In the genomic region with DNA sequence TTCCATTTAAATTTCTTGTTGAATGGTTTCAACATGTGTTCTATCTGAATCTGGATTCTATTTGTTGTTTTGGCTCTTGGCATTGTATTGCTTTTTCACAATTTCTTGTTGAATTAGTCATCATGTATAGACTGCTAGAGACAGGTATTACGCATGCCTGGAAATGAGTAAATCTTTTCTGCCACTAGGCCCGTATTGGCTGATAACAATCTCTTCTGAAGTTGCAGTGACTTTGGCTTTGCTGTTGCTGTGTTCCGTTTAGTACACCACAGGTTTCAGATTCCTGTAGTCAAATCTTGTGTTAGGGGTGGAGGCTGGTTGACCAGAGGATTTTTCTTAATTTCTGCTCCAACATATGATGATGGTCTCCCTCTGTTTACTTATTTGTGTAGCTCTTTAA, we compare ENCODE assay signal across 24 cellular contexts.
A peak's percentile ranks its signal among the peaks of the same experiment; 100 is the strongest.
DNase-seq lines count a peak whose midpoint lies in the region; ATAC-seq, FAIRE-seq and TF ChIP-seq lines count a peak whose summit lies in the region.
"Had no signal": no experiment of that assay in that cellular context is flagged by ENCODE, and none has a peak within 500 bp of the region (broad histone marks: within the 10 kb centered on the region; RNA-seq: fewer than 3 reads in every experiment).

No MANE protein-coding gene starts in this region.

- H3K9me3 ChIP-seq in HEK293 (ENCODE audit: control insufficient read depth, insufficient read depth, low read depth, low read length) = no peaks in the 10 kb centered on the region
- H3K9me3 ChIP-seq in trophoblast cell (ENCODE audit: insufficient read depth, low read depth, low read length) = no peaks in the 10 kb centered on the region
- H3K9me3 ChIP-seq: body of pancreas, colonic mucosa, prostate gland, transverse colon had no signal

- no peak overlapping the region for H4K8ac ChIP-seq in trophoblast cell (ENCODE audit: low read depth, low read length)

- WGBS in trophoblast cell (ENCODE audit: extremely low coverage, insufficient coverage, insufficient read length) = no CpG with 5 or more reads among the region's 3 CpGs

- no peak overlapping the region for H2BK12ac ChIP-seq in trophoblast cell (ENCODE audit: low read length)

- no peak for TF ChIP-seq CTCF in HEK293 (tag by site-specific recombination; IDR thresholded peaks at IDR 0.05)
- TF ChIP-seq CTCF in bronchial epithelial cell (IDR thresholded peaks at IDR 0.05; ENCODE audit: insufficient read depth, low read length, severe bottlenecking) = no peak
- no peak for TF ChIP-seq CTCF in coronary artery (IDR thresholded peaks at IDR 0.05)

- H3K27ac ChIP-seq in HEK293 (ENCODE audit: extremely low read depth, low read depth, low read length) = no peak overlapping the region
- H3K27ac ChIP-seq in trophoblast cell (ENCODE audit: low read depth, low read length) = no peak overlapping the region
- H3K27ac ChIP-seq in coronary artery = no peak overlapping the region
- H3K27ac ChIP-seq: body of pancreas, colonic mucosa, prostate gland, SK-N-MC, transverse colon had no signal

- no peak overlapping the region for H3K18ac ChIP-seq in trophoblast cell (ENCODE audit: low read length)

- H2BK5ac ChIP-seq in trophoblast cell (ENCODE audit: low read depth, low read length, poor library complexity) = no peak overlapping the region

- CTCF ChIA-PET in HEK293 (lab: Yijun Ruan, JAX) = interaction anchor here (1.0 kb wide), 1 partner anchor 391 kb away, joined by 3 read pairs; no protein-coding TSS in a partner anchor

- no peak overlapping the region for H3K9ac ChIP-seq in trophoblast cell (ENCODE audit: low read length)

- no peak overlapping the region for H2AFZ ChIP-seq in trophoblast cell (ENCODE audit: insufficient read depth, low read length, poor library complexity)

- H3K36me3 ChIP-seq in HEK293 (ENCODE audit: control insufficient read depth in 2 of 2, insufficient read depth in 1 of 2, low read length in 2 of 2) = no peaks in the 10 kb centered on the region
- no peaks in the 10 kb centered on the region for H3K36me3 ChIP-seq in bronchial epithelial cell (ENCODE audit: control insufficient read depth, insufficient read depth, low read length)
- no peaks in the 10 kb centered on the region for H3K36me3 ChIP-seq in trophoblast cell (ENCODE audit: control insufficient read depth in 1 of 2, insufficient read depth in 2 of 2, low read length in 2 of 2)
- H3K36me3 ChIP-seq: colonic mucosa, prostate gland, transverse colon had no signal

- POLR2A ChIA-PET in HEK293 (lab: Yijun Ruan, JAX) = no interaction called here

- DNase-seq in NCI-H226 (peak; percentile 36), bronchial epithelial cell (ENCODE audit: low read depth) (peak; percentile 44), trophoblast cell (peak; percentile 80 to 94), coronary artery (ENCODE audit: low spot score) (no peak), NK-92 (lab: John Stamatoyannopoulos, UW; ENCODE audit: unreplicated experiment) (no peak)
- DNase-seq: activated CD8-positive, alpha-beta memory T cell treated with anti-CD3 and anti-CD28 coated beads for 24 hours; activated T-cell treated with anti-CD3 and anti-CD28 coated beads, Interleukin-2, amount 50 U/mL, for 72 hours; body of pancreas; Calu3; colonic mucosa; GF-D8; left colon; natural killer cell; NCI-H1436 treated with DMSO at 0.1 percent for 48 hours; NCI-H2171 treated with DMSO at 0.1 percent for 48 hours; stimulated activated CD4-positive, alpha-beta T cell treated with anti-CD3 and anti-CD28 coated beads, Interleukin-4, amount 100 ng/mL, for 1 hour; stimulated activated naive CD8-positive, alpha-beta T cell treated with anti-CD3 and anti-CD28 coated beads, Interleukin-15, amount 100 ng/mL, for 72 hours; transverse colon had no signal

- no peak for FAIRE-seq in bronchial epithelial cell (lab: Jason Lieb, UNC)

- no peak for ATAC-seq in HG03442 (IDR thresholded peaks at IDR 0.05; ENCODE audit: unreplicated experiment)
- ATAC-seq: activated CD4-positive, CD25-positive, alpha-beta regulatory T cell treated with anti-CD3 and anti-CD28 coated beads, Interleukin-2, amount 50 U/mL, for 24 hours; activated T-cell treated with anti-CD3 and anti-CD28 coated beads, Interleukin-2, amount 50 U/mL, for 72 hours; body of pancreas; left colon; natural killer cell; stimulated activated naive CD8-positive, alpha-beta T cell treated with anti-CD3 and anti-CD28 coated beads, Interleukin-15, amount 100 ng/mL, for 72 hours had no signal

- H3K79me2 ChIP-seq in trophoblast cell (ENCODE audit: control insufficient read depth, insufficient read depth, low read length, poor library complexity) = no peaks in the 10 kb centered on the region

- H3K79me1 ChIP-seq in trophoblast cell (ENCODE audit: low read length) = no peaks in the 10 kb centered on the region

- H3K4me1 ChIP-seq in HEK293 (ENCODE audit: control insufficient read depth, insufficient read depth, low read length) (no peaks in the 10 kb centered on the region), trophoblast cell (ENCODE audit: control insufficient read depth in 1 of 2, insufficient read depth in 2 of 2, low read length in 2 of 2) (no peaks in the 10 kb centered on the region)
- H3K4me1 ChIP-seq: body of pancreas, colonic mucosa, prostate gland, transverse colon had no signal

- H3K4me3 ChIP-seq in HEK293 (ENCODE audit: low read depth, low read length) (no peak overlapping the region), bronchial epithelial cell (ENCODE audit: low read depth, low read length) (no peak overlapping the region), trophoblast cell (ENCODE audit: low read depth, low read length) (no peak overlapping the region), coronary artery (no peak overlapping the region)
- H3K4me3 ChIP-seq: body of pancreas, colonic mucosa, prostate gland, SK-N-MC, smooth muscle cell, transverse colon had no signal

- H3K23ac ChIP-seq in trophoblast cell (ENCODE audit: low read length) = no peak overlapping the region

- H4K12ac ChIP-seq in trophoblast cell (ENCODE audit: low read depth, low read length) = no peak overlapping the region

- H3K27me3 ChIP-seq in bronchial epithelial cell (ENCODE audit: control insufficient read depth, insufficient read depth, low read length) = no peaks in the 10 kb centered on the region
- no peaks in the 10 kb centered on the region for H3K27me3 ChIP-seq in trophoblast cell (ENCODE audit: insufficient read depth, low read length)
- H3K27me3 ChIP-seq: body of pancreas, colonic mucosa, transverse colon had no signal

- H4K91ac ChIP-seq in trophoblast cell (ENCODE audit: low read depth, low read length) = no peak overlapping the region

- no peak overlapping the region for H3K4ac ChIP-seq in trophoblast cell (ENCODE audit: low read depth, low read length)

- H3K4me2 ChIP-seq in trophoblast cell (ENCODE audit: low read length) = peak overlapping the region; percentile 13
- H3K4me2 ChIP-seq: smooth muscle cell had no signal

- no peak overlapping the region for H2BK120ac ChIP-seq in trophoblast cell (ENCODE audit: insufficient read depth, low read length, poor library complexity)

- H2AK5ac ChIP-seq in trophoblast cell (ENCODE audit: low read length) = no peak overlapping the region

- no peak overlapping the region for H3K14ac ChIP-seq in trophoblast cell (ENCODE audit: low read length)

TF ChIP-seq in HEK293, 187 proteins besides CTCF, POLR2A, EP300 and RAD21:
- TF ChIP-seq, protein P1, sequence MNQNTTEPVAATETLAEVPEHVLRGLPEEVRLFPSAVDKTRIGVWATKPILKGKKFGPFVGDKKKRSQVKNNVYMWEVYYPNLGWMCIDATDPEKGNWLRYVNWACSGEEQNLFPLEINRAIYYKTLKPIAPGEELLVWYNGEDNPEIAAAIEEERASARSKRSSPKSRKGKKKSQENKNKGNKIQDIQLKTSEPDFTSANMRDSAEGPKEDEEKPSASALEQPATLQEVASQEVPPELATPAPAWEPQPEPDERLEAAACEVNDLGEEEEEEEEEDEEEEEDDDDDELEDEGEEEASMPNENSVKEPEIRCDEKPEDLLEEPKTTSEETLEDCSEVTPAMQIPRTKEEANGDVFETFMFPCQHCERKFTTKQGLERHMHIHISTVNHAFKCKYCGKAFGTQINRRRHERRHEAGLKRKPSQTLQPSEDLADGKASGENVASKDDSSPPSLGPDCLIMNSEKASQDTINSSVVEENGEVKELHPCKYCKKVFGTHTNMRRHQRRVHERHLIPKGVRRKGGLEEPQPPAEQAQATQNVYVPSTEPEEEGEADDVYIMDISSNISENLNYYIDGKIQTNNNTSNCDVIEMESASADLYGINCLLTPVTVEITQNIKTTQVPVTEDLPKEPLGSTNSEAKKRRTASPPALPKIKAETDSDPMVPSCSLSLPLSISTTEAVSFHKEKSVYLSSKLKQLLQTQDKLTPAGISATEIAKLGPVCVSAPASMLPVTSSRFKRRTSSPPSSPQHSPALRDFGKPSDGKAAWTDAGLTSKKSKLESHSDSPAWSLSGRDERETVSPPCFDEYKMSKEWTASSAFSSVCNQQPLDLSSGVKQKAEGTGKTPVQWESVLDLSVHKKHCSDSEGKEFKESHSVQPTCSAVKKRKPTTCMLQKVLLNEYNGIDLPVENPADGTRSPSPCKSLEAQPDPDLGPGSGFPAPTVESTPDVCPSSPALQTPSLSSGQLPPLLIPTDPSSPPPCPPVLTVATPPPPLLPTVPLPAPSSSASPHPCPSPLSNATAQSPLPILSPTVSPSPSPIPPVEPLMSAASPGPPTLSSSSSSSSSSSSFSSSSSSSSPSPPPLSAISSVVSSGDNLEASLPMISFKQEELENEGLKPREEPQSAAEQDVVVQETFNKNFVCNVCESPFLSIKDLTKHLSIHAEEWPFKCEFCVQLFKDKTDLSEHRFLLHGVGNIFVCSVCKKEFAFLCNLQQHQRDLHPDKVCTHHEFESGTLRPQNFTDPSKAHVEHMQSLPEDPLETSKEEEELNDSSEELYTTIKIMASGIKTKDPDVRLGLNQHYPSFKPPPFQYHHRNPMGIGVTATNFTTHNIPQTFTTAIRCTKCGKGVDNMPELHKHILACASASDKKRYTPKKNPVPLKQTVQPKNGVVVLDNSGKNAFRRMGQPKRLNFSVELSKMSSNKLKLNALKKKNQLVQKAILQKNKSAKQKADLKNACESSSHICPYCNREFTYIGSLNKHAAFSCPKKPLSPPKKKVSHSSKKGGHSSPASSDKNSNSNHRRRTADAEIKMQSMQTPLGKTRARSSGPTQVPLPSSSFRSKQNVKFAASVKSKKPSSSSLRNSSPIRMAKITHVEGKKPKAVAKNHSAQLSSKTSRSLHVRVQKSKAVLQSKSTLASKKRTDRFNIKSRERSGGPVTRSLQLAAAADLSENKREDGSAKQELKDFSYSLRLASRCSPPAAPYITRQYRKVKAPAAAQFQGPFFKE (tag by site-specific recombination; IDR thresholded peaks at IDR 0.05; ENCODE audit: borderline replicate concordance) = no peak
- TF ChIP-seq TRIM28 (IDR thresholded peaks at IDR 0.05; ENCODE audit: borderline replicate concordance, low read length) = 0 out of 2 replicates have a peak, but pooled peaks have one; percentile 32
TF ChIP-seq in HEK293: peak in this region for 1.

Comparison
In these comparisons a context has a peak if more than half of its experiments do, and no peak if none do; other contexts are left out.
1. DNase-seq: peak in NCI-H226 (single experiment), bronchial epithelial cell (single experiment) and trophoblast cell (2 of 2); none in coronary artery (single experiment) and NK-92 (single experiment).